ENCODE assay signal across 8 cellular contexts in genomic region chr20:2663364-2663886, GRCh38. TPM values are rescaled to one million over a fixed set of nuclear protein-coding genes. Genes with fewer than 3 reads are reported as not detected.
DNase-seq lines count a peak whose midpoint lies in the region; ATAC-seq lines count a peak whose summit lies in the region.

No MANE protein-coding gene starts in this region.

- H3K4me3 ChIP-seq in iPS-20b (ENCODE audit: low read length) (peak overlapping the region; percentile 98), subcutaneous abdominal adipose tissue (ENCODE audit: low read depth in 1 of 5, low read length in 5 of 5) (peak overlapping the region; percentile 84 to 97 (median 93))

- peaks cover 16% of the 10 kb centered on the region for H3K27me3 ChIP-seq in iPS-20b (ENCODE audit: insufficient read depth, low read length)
- no peaks in the 10 kb centered on the region for H3K27me3 ChIP-seq in subcutaneous abdominal adipose tissue (ENCODE audit: control insufficient read depth in 5 of 5, insufficient read depth in 4 of 5, low read length in 5 of 5)

- ATAC-seq in activated naive CD4-positive, alpha-beta T cell treated with anti-CD3 and anti-CD28 coated beads, Interleukin-2, amount 50 U/mL, for 72 hours = no peak
- no peak for ATAC-seq in GM21786 (IDR thresholded peaks at IDR 0.05; ENCODE audit: unreplicated experiment)

- peak overlapping the region; percentile 95 for H3K27ac Mint-ChIP-seq in activated naive CD4-positive, alpha-beta T cell treated with anti-CD3 and anti-CD28 coated beads, Interleukin-2, amount 50 U/mL, for 72 hours

- in situ Hi-C loops in G401 (cut with HindIII; ENCODE audit: low sequenced_read_pairs) = no loop called here

- DNase-seq in DMS 273 (lab: John Stamatoyannopoulos, UW; ENCODE audit: unreplicated experiment) (peak; percentile 25), DMS 273 treated with DMSO at 0.1 percent for 48 hours (lab: John Stamatoyannopoulos, UW) (no peak), NCI-H1092 (lab: John Stamatoyannopoulos, UW) (no peak), G401 (ENCODE audit: low spot score) (no peak)
- no peak for DNase-seq in activated naive CD4-positive, alpha-beta T cell treated with anti-CD3 and anti-CD28 coated beads, Interleukin-2, amount 50 U/mL, for 72 hours (ENCODE audit: low spot score in 2 of 2)

- peaks cover 12 to 20% of the 10 kb centered on the region in 2 donors for H3K36me3 Mint-ChIP-seq in activated naive CD4-positive, alpha-beta T cell treated with anti-CD3 and anti-CD28 coated beads, Interleukin-2, amount 50 U/mL, for 72 hours

- H3K36me3 ChIP-seq in iPS-20b (ENCODE audit: insufficient read depth, low read depth, low read length) (peaks cover 39% of the 10 kb centered on the region), subcutaneous abdominal adipose tissue (ENCODE audit: control insufficient read depth in 5 of 5, insufficient read depth in 5 of 5, low read length in 5 of 5) (peaks cover 9 to 39% (median 37%) of the 10 kb centered on the region in 5 donors)

- H3K9ac ChIP-seq in iPS-20b (ENCODE audit: low read depth, low read length) = peak overlapping the region; percentile 90
- peak overlapping the region; percentile 88 to 95 (median 89) for H3K9ac ChIP-seq in subcutaneous abdominal adipose tissue (ENCODE audit: low read length in 5 of 5)

- H3K9me3 Mint-ChIP-seq in activated naive CD4-positive, alpha-beta T cell treated with anti-CD3 and anti-CD28 coated beads, Interleukin-2, amount 50 U/mL, for 72 hours = no peaks in the 10 kb centered on the region

- H3K9me3 ChIP-seq in iPS-20b (ENCODE audit: insufficient read depth, low read depth, low read length) = no peaks in the 10 kb centered on the region
- H3K9me3 ChIP-seq in subcutaneous abdominal adipose tissue (ENCODE audit: control insufficient read depth in 5 of 5, low read length in 5 of 5) = no peaks in the 10 kb centered on the region

- H3K27ac ChIP-seq in iPS-20b (ENCODE audit: low read length) (peak overlapping the region; percentile 97), subcutaneous abdominal adipose tissue (ENCODE audit: low read depth, low read length) (peak overlapping the region; percentile 74)

- H3K4me1 ChIP-seq in iPS-20b (ENCODE audit: insufficient read depth, low read length) (peaks cover 5% of the 10 kb centered on the region; the same call in 1 of the 2 replicates), subcutaneous abdominal adipose tissue (ENCODE audit: control insufficient read depth in 5 of 5, insufficient read depth in 5 of 5, low read length in 5 of 5) (peaks cover 4 to 16% (median 15%) of the 10 kb centered on the region in 5 donors)

RNA-seq across cellular contexts. Expression of gene IDH3B, which starts 0.6 kb away (rescaled TPM):
- 100 to 1,000 TPM; 129 to 150 TPM for total RNA-seq in activated naive CD4-positive, alpha-beta T cell treated with anti-CD3 and anti-CD28 coated beads, Interleukin-2, amount 50 U/mL, for 72 hours
- 204 and 239 TPM in 2 replicates for total RNA-seq in G401 (2014; rRNA removed; shearing (Covaris generic))

RNA-seq across cellular contexts. Expression of gene NOP56, which starts 11.0 kb away (rescaled TPM):
- 100 to 1,000 TPM; 324 to 443 TPM for total RNA-seq in activated naive CD4-positive, alpha-beta T cell treated with anti-CD3 and anti-CD28 coated beads, Interleukin-2, amount 50 U/mL, for 72 hours
- 249 and 340 TPM in 2 replicates for total RNA-seq in G401 (2014; rRNA removed; shearing (Covaris generic))

RNA-seq across cellular contexts. Expression of gene EBF4, which starts 29.2 kb away (rescaled TPM):
- 1 to 10 TPM; 4.0 to 8.3 TPM for total RNA-seq in activated naive CD4-positive, alpha-beta T cell treated with anti-CD3 and anti-CD28 coated beads, Interleukin-2, amount 50 U/mL, for 72 hours
- 0.25 TPM in 1 of 2 replicates, not detected in the other for total RNA-seq in G401 (2014; rRNA removed; shearing (Covaris generic))
